Comparison of ENCODE assay signal across 8 cellular contexts in the genomic region with DNA sequence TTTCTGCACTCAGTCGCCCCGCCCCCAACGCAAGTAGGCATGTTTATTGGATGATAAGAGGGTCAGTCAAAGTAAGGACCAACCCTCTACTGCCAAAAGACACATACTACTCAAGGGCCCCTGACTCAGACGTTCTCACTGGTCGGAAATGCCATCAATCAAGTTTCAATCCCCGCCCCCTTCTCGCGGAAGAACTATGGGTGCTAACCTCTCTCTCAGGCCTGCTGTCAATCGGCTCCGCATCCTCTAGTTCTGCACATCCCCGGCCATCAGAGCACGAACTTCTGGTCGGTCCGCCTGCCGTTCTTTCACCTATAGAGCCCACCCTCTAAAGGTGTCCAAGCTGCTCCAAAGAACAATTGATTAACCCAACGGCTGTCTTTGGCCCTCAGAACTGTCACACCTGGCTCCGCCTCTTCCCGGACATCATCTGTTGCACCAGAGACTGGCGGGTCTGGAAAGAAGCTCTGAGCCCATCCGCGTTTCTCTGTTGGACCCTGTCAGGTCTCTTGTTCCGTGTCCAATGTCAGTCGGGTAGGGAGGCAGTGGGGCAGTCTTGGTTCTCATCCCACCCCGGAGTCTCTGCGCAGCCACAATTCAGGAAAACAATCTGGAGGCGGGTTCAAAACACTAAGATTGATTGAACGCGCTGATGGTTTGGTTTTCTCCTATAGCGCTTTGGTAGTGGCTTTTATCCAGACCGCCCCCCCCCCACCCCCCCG. TPM values are rescaled to one million over a fixed set of nuclear protein-coding genes. Genes with fewer than 3 reads are reported as not detected.
DNase-seq lines count a peak whose midpoint lies in the region; ATAC-seq, FAIRE-seq and TF ChIP-seq lines count a peak whose summit lies in the region.

No MANE protein-coding gene starts in this region.

- peaks cover 0 to 6% of the 10 kb centered on the region in 2 donors for H3K4me1 ChIP-seq in right atrium auricular region
- H3K4me1 ChIP-seq in psoas muscle = no peaks in the 10 kb centered on the region

- H3K9me3 ChIP-seq in right atrium auricular region (no peaks in the 10 kb centered on the region), psoas muscle (no peaks in the 10 kb centered on the region)

- intact Hi-C loops in psoas muscle (cut with DNase I) = no loop called here

- peak; percentile 68 for TF ChIP-seq POLR2A in GM15510 (IDR thresholded peaks at IDR 0.05; ENCODE audit: borderline replicate concordance, extremely low read depth, insufficient read length)

- no peaks in the 10 kb centered on the region for H3K36me3 ChIP-seq in right atrium auricular region
- H3K36me3 ChIP-seq in psoas muscle (ENCODE audit: insufficient read depth in 1 of 2, low read depth in 1 of 2) = no peaks in the 10 kb centered on the region

- H3K27me3 ChIP-seq in right atrium auricular region (no peaks in the 10 kb centered on the region), psoas muscle (ENCODE audit: insufficient read depth in 3 of 3, low read length in 2 of 3) (no peaks in the 10 kb centered on the region)

- ATAC-seq in HG02884 (IDR thresholded peaks at IDR 0.05; ENCODE audit: unreplicated experiment) = peak; percentile 98
- ATAC-seq in psoas muscle = peak; percentile 98 to 99 (median 98)

- H3K4me3 ChIP-seq in right atrium auricular region (peak overlapping the region; percentile 44 to 55), psoas muscle (peak overlapping the region; percentile 72)

- 0 to 31% (median 0%) methylated on average over 21 to 31 of the region's 31 CpGs for WGBS in psoas muscle, 3 donors

- TF ChIP-seq CTCF in right atrium auricular region (IDR thresholded peaks at IDR 0.05) = no peak
- TF ChIP-seq CTCF in psoas muscle (IDR thresholded peaks at IDR 0.05) = no peak

- peak; percentile 35 for FAIRE-seq in urothelium cell line (lab: Jason Lieb, UNC)

- peak; percentile 90 for DNase-seq in NCI-H146 treated with DMSO at 0.1 percent for 48 hours (lab: John Stamatoyannopoulos, UW; ENCODE audit: unreplicated experiment)
- DNase-seq in T-helper 1 cell = peak; percentile 66 to 94 (median 74)
- DNase-seq in anterior cingulate cortex (lab: John Stamatoyannopoulos, UW) = peak; percentile 29 to 94 (median 82)
- DNase-seq in right atrium auricular region (ENCODE audit: low spot score) = peak; percentile 95
- DNase-seq in psoas muscle = peak; percentile 87 to 93
- DNase-seq in urothelium cell line (ENCODE audit: low spot score) = peak; percentile 93

- H3K27ac ChIP-seq in right atrium auricular region (peak overlapping the region; percentile 76 to 78), psoas muscle (peak overlapping the region; percentile 77)

RNA-seq across cellular contexts. Expression of a gene that starts 15.2 kb away (rescaled TPM):
- total RNA-seq in right atrium auricular region = 100 to 1,000 TPM; 113 to 120 TPM
- total RNA-seq in psoas muscle = 100 to 1,000 TPM; 142 to 194 (median 169) TPM
- polyA plus RNA-seq in psoas muscle = 100 to 1,000 TPM; 145 to 207 (median 201) TPM

RNA-seq across cellular contexts. Expression of a gene that starts 15.7 kb away (rescaled TPM):
- total RNA-seq in right atrium auricular region (10 to 100 TPM; 22.1 to 32.1 TPM), psoas muscle (10 to 100 TPM; 21.5 to 25.6 (median 23.6) TPM)
- 10 to 100 TPM; 18.2 to 33.8 (median 25.0) TPM for polyA plus RNA-seq in psoas muscle

RNA-seq across cellular contexts. Expression of a gene that starts 51.1 kb away (rescaled TPM):
- total RNA-seq in right atrium auricular region (10 to 100 TPM in 1 of 2 donors, 1 to 10 TPM in 1; 7.3 to 14.1 TPM), psoas muscle (10 to 100 TPM in 1 of 4 donors, 1 to 10 TPM in 3; 4.4 to 11.9 (median 5.3) TPM)
- 1 to 10 TPM in 2 of 3 donors, under 1 TPM in 1; 0.69 to 4.7 (median 4.0) TPM for polyA plus RNA-seq in psoas muscle

Comparison
In these comparisons a context has a peak if more than half of its experiments do, and no peak if none do; other contexts are left out.
1. Peak in every context shown above with its lines: DNase-seq, ATAC-seq, H3K4me3 ChIP-seq and H3K27ac ChIP-seq.